25 cellular contexts compared by ENCODE assay signal in the genomic region with DNA sequence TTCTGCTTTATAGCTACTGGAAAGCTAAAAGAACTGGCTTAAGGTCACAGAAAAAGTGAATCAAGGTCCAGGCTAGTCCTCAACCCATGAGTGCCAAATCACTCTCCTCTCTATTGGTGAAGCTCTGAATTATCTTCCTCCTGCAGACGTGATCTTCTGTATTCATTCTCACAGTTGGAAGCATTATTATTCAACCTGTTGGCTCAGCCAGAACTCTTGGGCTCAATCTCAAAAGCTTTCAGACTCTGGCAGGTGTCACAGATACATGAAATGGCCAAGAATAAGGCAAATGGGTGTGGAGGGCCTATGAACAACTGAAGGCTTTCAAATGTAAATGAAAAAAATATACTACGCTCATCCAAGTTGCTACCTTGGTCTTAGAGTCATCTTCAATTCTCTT.
DNase-seq lines count a peak whose midpoint lies in the region; ATAC-seq and TF ChIP-seq lines count a peak whose summit lies in the region.
"Had no signal": no experiment of that assay in that cellular context is flagged by ENCODE, and none has a peak within 500 bp of the region (broad histone marks: within the 10 kb centered on the region; RNA-seq: fewer than 3 reads in every experiment).

No MANE protein-coding gene starts in this region.

- H3K36me3 Mint-ChIP-seq in nephron progenitor cell (ENCODE audit: low read depth) = no peaks in the 10 kb centered on the region
- H3K36me3 Mint-ChIP-seq: activated naive CD4-positive, alpha-beta T cell treated with anti-CD3 and anti-CD28 coated beads, Interleukin-2, amount 50 U/mL, for 24 hours; naive thymus-derived CD4-positive, alpha-beta T cell had no signal

- H3K9me3 ChIP-seq in HEK293 (ENCODE audit: control insufficient read depth, insufficient read depth, low read depth, low read length) (no peaks in the 10 kb centered on the region), lower lobe of right lung (no peaks in the 10 kb centered on the region)
- H3K9me3 ChIP-seq: right lobe of liver, tibial artery had no signal

- DNase-seq in NCI-H69 (lab: John Stamatoyannopoulos, UW) = peak; percentile 15
- no peak for DNase-seq in nephron progenitor cell
- DNase-seq in lower lobe of right lung = no peak
- DNase-seq in Kasumi-1 (lab: John Stamatoyannopoulos, UW) = no peak
- DNase-seq: activated CD4-positive, alpha-beta T cell treated with anti-CD3 and anti-CD28 coated beads for 36 hours; amniotic stem cell; dorsolateral prefrontal cortex; kidney glomerular epithelial cell; midbrain; naive thymus-derived CD4-positive, alpha-beta T cell; NCI-H1048; NCI-H1930; nucleus accumbens; right lobe of liver; SIG-M5; stimulated activated CD4-positive, alpha-beta T cell treated with anti-CD3 and anti-CD28 coated beads, Interleukin-4, amount 100 ng/mL, for 24 hours; tibial artery had no signal

- H3K27ac ChIP-seq in HEK293 (ENCODE audit: extremely low read depth, low read depth, low read length) (peak overlapping the region; percentile 12; the same call in 1 of the 2 replicates), lower lobe of right lung (no peak overlapping the region)
- H3K27ac ChIP-seq: BLaER1, brain microvascular endothelial cell, dorsolateral prefrontal cortex, right lobe of liver, tibial artery had no signal

- peaks cover 49% of the 10 kb centered on the region for H3K4me1 Mint-ChIP-seq in nephron progenitor cell
- H3K4me1 Mint-ChIP-seq: activated CD4-positive, alpha-beta T cell treated with anti-CD3 and anti-CD28 coated beads for 36 hours; activated naive CD4-positive, alpha-beta T cell treated with anti-CD3 and anti-CD28 coated beads, Interleukin-2, amount 50 U/mL, for 24 hours had no signal

- peaks cover 2% of the 10 kb centered on the region for H3K27me3 Mint-ChIP-seq in nephron progenitor cell (ENCODE audit: low read depth, poor library complexity)
- H3K27me3 Mint-ChIP-seq: activated CD4-positive, alpha-beta T cell treated with anti-CD3 and anti-CD28 coated beads for 36 hours; activated naive CD4-positive, alpha-beta T cell treated with anti-CD3 and anti-CD28 coated beads, Interleukin-2, amount 50 U/mL, for 24 hours; naive thymus-derived CD4-positive, alpha-beta T cell had no signal

- H3K27ac Mint-ChIP-seq in nephron progenitor cell = peak overlapping the region; percentile 60
- H3K27ac Mint-ChIP-seq: activated CD4-positive, alpha-beta T cell treated with anti-CD3 and anti-CD28 coated beads for 36 hours; activated naive CD4-positive, alpha-beta T cell treated with anti-CD3 and anti-CD28 coated beads, Interleukin-2, amount 50 U/mL, for 24 hours; activated T-helper 2 cell treated with anti-CD3 and anti-CD28 coated beads, Interferon-gamma antibody, Interleukin-2, Interleukin-4, amounts not matched to agents 10 μg/mL and 5 μg/mL and 100 μg/mL, durations not matched to agents 14 hours and 24 hours and 36 hours; naive thymus-derived CD4-positive, alpha-beta T cell; progenitor cell of endocrine pancreas had no signal

- H3K27me3 ChIP-seq in lower lobe of right lung (ENCODE audit: low read depth) = no peaks in the 10 kb centered on the region
- H3K27me3 ChIP-seq: BLaER1, brain microvascular endothelial cell, dorsolateral prefrontal cortex, right lobe of liver, tibial artery had no signal

- POLR2A ChIA-PET in HEK293 (lab: Yijun Ruan, JAX) = no interaction called here

- no peak overlapping the region for H3K4me3 Mint-ChIP-seq in nephron progenitor cell
- H3K4me3 Mint-ChIP-seq: activated CD4-positive, alpha-beta T cell treated with anti-CD3 and anti-CD28 coated beads for 36 hours; activated naive CD4-positive, alpha-beta T cell treated with anti-CD3 and anti-CD28 coated beads, Interleukin-2, amount 50 U/mL, for 24 hours; naive thymus-derived CD4-positive, alpha-beta T cell had no signal

- H3K36me3 ChIP-seq in HEK293 (ENCODE audit: control insufficient read depth in 2 of 2, insufficient read depth in 1 of 2, low read length in 2 of 2) (no peaks in the 10 kb centered on the region), lower lobe of right lung (no peaks in the 10 kb centered on the region)
- H3K36me3 ChIP-seq: BLaER1, brain microvascular endothelial cell, right lobe of liver, tibial artery had no signal

- H3K4me1 ChIP-seq in HEK293 (ENCODE audit: control insufficient read depth, insufficient read depth, low read length) (peaks cover 21% of the 10 kb centered on the region), lower lobe of right lung (peaks cover 3% of the 10 kb centered on the region)
- H3K4me1 ChIP-seq: right lobe of liver had no signal

- no peaks in the 10 kb centered on the region for H3K9me3 Mint-ChIP-seq in nephron progenitor cell
- H3K9me3 Mint-ChIP-seq: activated naive CD4-positive, alpha-beta T cell treated with anti-CD3 and anti-CD28 coated beads, Interleukin-2, amount 50 U/mL, for 24 hours; activated T-helper 2 cell treated with anti-CD3 and anti-CD28 coated beads, Interferon-gamma antibody, Interleukin-2, Interleukin-4, amounts not matched to agents 10 μg/mL and 5 μg/mL and 100 μg/mL, durations not matched to agents 14 hours and 24 hours and 36 hours had no signal

- intact Hi-C loops in lower lobe of right lung (cut with DNase I) = no loop called here

- ATAC-seq in GM19438 (IDR thresholded peaks at IDR 0.05; ENCODE audit: low read depth, unreplicated experiment) = peak; percentile 35
- ATAC-seq in lower lobe of right lung = no peak
- no peak for ATAC-seq in HG03039 (IDR thresholded peaks at IDR 0.05; ENCODE audit: unreplicated experiment)
- ATAC-seq: activated CD4-positive, alpha-beta T cell treated with anti-CD3 and anti-CD28 coated beads for 36 hours; naive thymus-derived CD4-positive, alpha-beta T cell; right lobe of liver had no signal

- CTCF ChIA-PET in HEK293 (lab: Yijun Ruan, JAX) = interaction anchor here (0.6 to 1.1 kb wide), 4 partner anchors 9 to 674 kb away, joined by 3 to 4 read pairs (median 4); no protein-coding TSS in a partner anchor

- H3K4me3 ChIP-seq in HEK293 (ENCODE audit: low read depth, low read length) (no peak overlapping the region), lower lobe of right lung (no peak overlapping the region)
- H3K4me3 ChIP-seq: BLaER1, dorsolateral prefrontal cortex, right lobe of liver, tibial artery had no signal

- TF ChIP-seq CTCF in HEK293 (tag by site-specific recombination; IDR thresholded peaks at IDR 0.05) = no peak
- TF ChIP-seq CTCF in nephron progenitor cell (IDR thresholded peaks at IDR 0.05) = no peak
- TF ChIP-seq CTCF in lower lobe of right lung (IDR thresholded peaks at IDR 0.05) = no peak

TF ChIP-seq in HEK293, 187 proteins besides CTCF, POLR2A, EP300 and RAD21:
- TF ChIP-seq ZNF561 (tag by site-specific recombination; IDR thresholded peaks at IDR 0.05; ENCODE audit: borderline replicate concordance) (no peak), SCRT2 (tag by site-specific recombination; IDR thresholded peaks at IDR 0.05) (peak; percentile 73; the same call in 1 of the 2 replicates), SCRT1 (tag by site-specific recombination; IDR thresholded peaks at IDR 0.05; ENCODE audit: borderline replicate concordance) (0 out of 2 replicates have a peak, but pooled peaks have one; percentile 30)
